25 cellular contexts compared by ENCODE assay signal in genomic region chr20:61352381-61353260, GRCh38.
DNase-seq lines count a peak whose midpoint lies in the region; ATAC-seq, FAIRE-seq and TF ChIP-seq lines count a peak whose summit lies in the region.
"Had no signal": no experiment of that assay in that cellular context is flagged by ENCODE, and none has a peak within 500 bp of the region (broad histone marks: within the 10 kb centered on the region; RNA-seq: fewer than 3 reads in every experiment).

No MANE protein-coding gene starts in this region.

- no peaks in the 10 kb centered on the region for H3K79me1 ChIP-seq in H9 (ENCODE audit: insufficient read depth, low read depth, low read length, poor library complexity, severe bottlenecking)

- H3K36me3 Mint-ChIP-seq in H9 (ENCODE audit: insufficient read depth in 1 of 3, low read depth in 3 of 3): peaks cover 3 to 4% (median 4%) of the 10 kb centered on the region in 3 experiments; a peak in 5 of 7 replicates
- peaks cover 3% of the 10 kb centered on the region for H3K36me3 Mint-ChIP-seq in astrocyte (ENCODE audit: low read depth, unreplicated experiment)
- H3K36me3 Mint-ChIP-seq: activated CD8-positive, alpha-beta memory T cell treated with anti-CD3 and anti-CD28 coated beads, Interleukin-2, amount 10 ng/mL, durations not matched to agents 7 days and 5 days; activated naive CD8-positive, alpha-beta T cell treated with anti-CD3 and anti-CD28 coated beads, Interleukin-2, amount 10 ng/mL, durations not matched to agents 7 days and 5 days; memory B cell; naive thymus-derived CD4-positive, alpha-beta T cell; stimulated activated memory B cell treated with anti-CD40 and anti-IgM and Interleukin-4, amounts not matched to agents 10 μg/mL and 1 μg/mL and 100 μg/mL, for 72 hours had no signal

- H3K36me3 ChIP-seq in astrocyte (ENCODE audit: insufficient read depth, low read length): no peaks in the 10 kb centered on the region
- no peaks in the 10 kb centered on the region for H3K36me3 ChIP-seq in iPS-20b (ENCODE audit: insufficient read depth, low read depth, low read length)
- no peaks in the 10 kb centered on the region for H3K36me3 ChIP-seq in WERI-Rb-1
- H3K36me3 ChIP-seq: breast epithelium, thoracic aorta had no signal

- H3K79me2 ChIP-seq in H9 (ENCODE audit: insufficient read depth, low read length) (no peaks in the 10 kb centered on the region), astrocyte (ENCODE audit: insufficient read depth, low read length) (no peaks in the 10 kb centered on the region)

- no peak overlapping the region for H4K8ac ChIP-seq in H9 (replicated peaks; ENCODE audit: insufficient read length, low read depth, low read length)

- H3K9me3 Mint-ChIP-seq in H9: peaks cover 2 to 3% of the 10 kb centered on the region in 2 experiments; a peak in 2 of 5 replicates
- peaks cover 3% of the 10 kb centered on the region for H3K9me3 Mint-ChIP-seq in astrocyte (ENCODE audit: unreplicated experiment)

- H3K4me2 ChIP-seq in H9 (ENCODE audit: insufficient read depth, insufficient read length, low read length): peak overlapping the region; percentile 42
- peak overlapping the region; percentile 17 for H3K4me2 ChIP-seq in astrocyte (ENCODE audit: low read length)

- H3K4me3 Mint-ChIP-seq in H9 (peak overlapping the region; percentile 37 to 69), astrocyte (ENCODE audit: unreplicated experiment) (no peak overlapping the region)
- H3K4me3 Mint-ChIP-seq: activated CD8-positive, alpha-beta memory T cell treated with anti-CD3 and anti-CD28 coated beads, Interleukin-2, amount 10 ng/mL, durations not matched to agents 7 days and 5 days; activated naive CD8-positive, alpha-beta T cell treated with anti-CD3 and anti-CD28 coated beads, Interleukin-2, amount 10 ng/mL, durations not matched to agents 7 days and 5 days; memory B cell; naive thymus-derived CD4-positive, alpha-beta T cell; stimulated activated memory B cell treated with anti-CD40 and anti-IgM and Interleukin-4, amounts not matched to agents 10 μg/mL and 1 μg/mL and 100 μg/mL, for 72 hours had no signal

- peak; percentile 39 for DNase-seq in H9
- DNase-seq in astrocyte (ENCODE audit: low read depth): no peak
- peak; percentile 57 for DNase-seq in posterior vena cava (ENCODE audit: low spot score)
- DNase-seq in 8988T: no peak
- DNase-seq in NCI-H2107 treated with DMSO at 0.1 percent for 48 hours (lab: John Stamatoyannopoulos, UW; ENCODE audit: unreplicated experiment): no peak
- DNase-seq in WERI-Rb-1: no peak
- DNase-seq: activated CD4-positive, alpha-beta T cell treated with anti-CD3 and anti-CD28 coated beads for 4 hours; activated CD8-positive, alpha-beta memory T cell treated with anti-CD3 and anti-CD28 coated beads, Interleukin-2, amount 10 ng/mL, durations not matched to agents 7 days and 5 days; activated naive CD8-positive, alpha-beta T cell treated with anti-CD3 and anti-CD28 coated beads, Interleukin-2, amount 10 ng/mL, durations not matched to agents 7 days and 5 days; cortex of kidney; kidney; naive thymus-derived CD4-positive, alpha-beta T cell; NCI-H1092 treated with DMSO at 0.1 percent for 48 hours; NCI-H2081 treated with DMSO at 0.1 percent for 48 hours; NCI-H510A had no signal

- intact Hi-C loops in posterior vena cava (cut with DNase I): no loop called here

- H4K91ac ChIP-seq in H9 (ENCODE audit: insufficient read length, low read depth, low read length): no peak overlapping the region

- H2BK12ac ChIP-seq in H9 (ENCODE audit: insufficient read length, low read depth, low read length): no peak overlapping the region

- H3K27me3 Mint-ChIP-seq in H9 (ENCODE audit: low read depth) (peaks cover 68% of the 10 kb centered on the region), astrocyte (ENCODE audit: low read depth, unreplicated experiment) (peaks cover 20% of the 10 kb centered on the region)
- H3K27me3 Mint-ChIP-seq: memory B cell; stimulated activated memory B cell treated with anti-CD40 and anti-IgM and Interleukin-4, amounts not matched to agents 10 μg/mL and 1 μg/mL and 100 μg/mL, for 72 hours had no signal

- no peak overlapping the region for H3K4ac ChIP-seq in H9 (ENCODE audit: low read depth, low read length)

- no peak overlapping the region for H3K56ac ChIP-seq in H9 (ENCODE audit: insufficient read length, low read depth, low read length)

- H3T11ph ChIP-seq in H9 (ENCODE audit: low read length): no peak overlapping the region

- H2AK5ac ChIP-seq in H9 (ENCODE audit: insufficient read length, low read length): no peak overlapping the region

- H3K14ac ChIP-seq in H9 (ENCODE audit: insufficient read depth, low read length): peak overlapping the region; percentile 41

- H3K23ac ChIP-seq in H9 (ENCODE audit: insufficient read length, low read depth, low read length): no peak overlapping the region

- H3K27me3 ChIP-seq in H9 (ENCODE audit: insufficient read depth, low read length): peaks cover 12% of the 10 kb centered on the region; the same call in 1 of the 2 replicates
- H3K27me3 ChIP-seq in astrocyte (ENCODE audit: insufficient read depth, low read length): no peaks in the 10 kb centered on the region
- peaks cover 89% of the 10 kb centered on the region for H3K27me3 ChIP-seq in iPS-20b (ENCODE audit: insufficient read depth, low read length)
- peaks cover 90% of the 10 kb centered on the region for H3K27me3 ChIP-seq in WERI-Rb-1 (ENCODE audit: insufficient read depth, low read depth, severe bottlenecking)

- H3K18ac ChIP-seq in H9 (ENCODE audit: insufficient read length, low read depth, low read length): peak overlapping the region; percentile 19

- H3K27ac Mint-ChIP-seq in H9: peak overlapping the region in 2 of 3 experiments; percentile 27 to 94; a peak in 4 of 7 replicates
- H3K27ac Mint-ChIP-seq in astrocyte (ENCODE audit: unreplicated experiment): no peak overlapping the region
- H3K27ac Mint-ChIP-seq: activated CD8-positive, alpha-beta memory T cell treated with anti-CD3 and anti-CD28 coated beads, Interleukin-2, amount 10 ng/mL, durations not matched to agents 7 days and 5 days; activated naive CD8-positive, alpha-beta T cell treated with anti-CD3 and anti-CD28 coated beads, Interleukin-2, amount 10 ng/mL, durations not matched to agents 7 days and 5 days; memory B cell; naive thymus-derived CD4-positive, alpha-beta T cell; stimulated activated memory B cell treated with anti-CD40 and anti-IgM and Interleukin-4, amounts not matched to agents 10 μg/mL and 1 μg/mL and 100 μg/mL, for 72 hours had no signal

- H3K4me3 ChIP-seq in astrocyte (ENCODE audit: insufficient read depth, low read depth, low read length) (no peak overlapping the region), iPS-20b (ENCODE audit: low read length) (peak overlapping the region; percentile 61), WERI-Rb-1 (ENCODE audit: low read depth, low read length) (no peak overlapping the region)
- H3K4me3 ChIP-seq: breast epithelium, thoracic aorta had no signal

- no peak overlapping the region for H3K27ac ChIP-seq in H9 (ENCODE audit: insufficient read length, low read depth, low read length)
- H3K27ac ChIP-seq in astrocyte (ENCODE audit: low read depth, low read length): no peak overlapping the region
- H3K27ac ChIP-seq in iPS-20b (ENCODE audit: low read length): no peak overlapping the region
- H3K27ac ChIP-seq in WERI-Rb-1: no peak overlapping the region
- H3K27ac ChIP-seq: breast epithelium, thoracic aorta had no signal

- no peak overlapping the region for H4K5ac ChIP-seq in H9 (ENCODE audit: insufficient read length, low read depth, low read length)

- H3K9me3 ChIP-seq in H9 (ENCODE audit: control insufficient read depth, low read depth, low read length) (no peaks in the 10 kb centered on the region), astrocyte (ENCODE audit: insufficient read depth, low read depth, low read length) (no peaks in the 10 kb centered on the region), iPS-20b (ENCODE audit: insufficient read depth, low read depth, low read length) (no peaks in the 10 kb centered on the region), WERI-Rb-1 (ENCODE audit: severe bottlenecking) (no peaks in the 10 kb centered on the region)
- H3K9me3 ChIP-seq: breast epithelium, thoracic aorta had no signal

- no peak overlapping the region for H2BK20ac ChIP-seq in H9 (ENCODE audit: low read depth, low read length, poor library complexity, severe bottlenecking)

- no CpG with 5 or more reads among the region's 31 CpGs for WGBS in H9 (ENCODE audit: extremely low coverage, insufficient read length, low lambda C conversion rate)

- H3K4me1 Mint-ChIP-seq in H9 (peaks cover 47 to 48% of the 10 kb centered on the region in 2 experiments), astrocyte (ENCODE audit: low read depth, unreplicated experiment) (peaks cover 10% of the 10 kb centered on the region)
- H3K4me1 Mint-ChIP-seq: activated CD8-positive, alpha-beta memory T cell treated with anti-CD3 and anti-CD28 coated beads, Interleukin-2, amount 10 ng/mL, durations not matched to agents 7 days and 5 days; activated naive CD8-positive, alpha-beta T cell treated with anti-CD3 and anti-CD28 coated beads, Interleukin-2, amount 10 ng/mL, durations not matched to agents 7 days and 5 days; memory B cell; naive thymus-derived CD4-positive, alpha-beta T cell; stimulated activated memory B cell treated with anti-CD40 and anti-IgM and Interleukin-4, amounts not matched to agents 10 μg/mL and 1 μg/mL and 100 μg/mL, for 72 hours had no signal

- no peak overlapping the region for H2BK120ac ChIP-seq in H9 (ENCODE audit: low read depth, low read length, poor library complexity, severe bottlenecking)

- no peak for FAIRE-seq in astrocyte (lab: Jason Lieb, UNC)
- FAIRE-seq: endometrium, HepG2, kidney had no signal

- H3K4me1 ChIP-seq in H9 (ENCODE audit: insufficient read depth, low read length): peaks cover 4% of the 10 kb centered on the region; the same call in 1 of the 2 replicates
- H3K4me1 ChIP-seq in astrocyte (ENCODE audit: insufficient read depth, low read length): peaks cover 14% of the 10 kb centered on the region
- H3K4me1 ChIP-seq in iPS-20b (ENCODE audit: insufficient read depth, low read length): peaks cover 9% of the 10 kb centered on the region; the same call in 1 of the 2 replicates
- H3K4me1 ChIP-seq: breast epithelium had no signal

- H2AFZ ChIP-seq in H9 (ENCODE audit: low read length) (no peak overlapping the region), astrocyte (ENCODE audit: low read depth, low read length) (no peak overlapping the region)

- ATAC-seq in SK-N-SH treated with all-trans-retinoic acid at 6 μM for 48 hours: no peak
- ATAC-seq: activated CD8-positive, alpha-beta memory T cell treated with anti-CD3 and anti-CD28 coated beads, Interleukin-2, amount 10 ng/mL, durations not matched to agents 7 days and 5 days; HCT116; HepG2; naive thymus-derived CD4-positive, alpha-beta T cell; Right ventricle myocardium inferior; stimulated activated memory B cell treated with anti-CD40 and anti-IgM and Interleukin-4, amounts not matched to agents 10 μg/mL and 1 μg/mL and 100 μg/mL, for 72 hours had no signal

- H3K23me2 ChIP-seq in H9 (ENCODE audit: insufficient read length, low read depth, low read length, poor library complexity, severe bottlenecking): peaks cover 3% of the 10 kb centered on the region

- no peak overlapping the region for H2BK15ac ChIP-seq in H9 (ENCODE audit: low read depth, low read length)

- H4K20me1 ChIP-seq in H9 (ENCODE audit: control insufficient read depth, insufficient read depth, insufficient read length) (no peaks in the 10 kb centered on the region), astrocyte (ENCODE audit: insufficient read depth, low read length) (peaks cover 4% of the 10 kb centered on the region)

- H3K9ac ChIP-seq in H9 (ENCODE audit: extremely low read depth, insufficient read length, low read length) (no peak overlapping the region), astrocyte (ENCODE audit: low read length) (no peak overlapping the region), iPS-20b (ENCODE audit: low read depth, low read length) (peak overlapping the region; percentile 47; the same call in 1 of the 2 replicates)

- H2BK5ac ChIP-seq in H9 (ENCODE audit: insufficient read length, low read length): no peak overlapping the region

- TF ChIP-seq CTCF in H9 (conservative IDR thresholded peaks at IDR 0.05): no peak
- no peak for TF ChIP-seq CTCF in astrocyte (IDR thresholded peaks at IDR 0.05; ENCODE audit: insufficient read depth, low read depth, low read length)
- no peak for TF ChIP-seq CTCF in WERI-Rb-1 (IDR thresholded peaks at IDR 0.05; ENCODE audit: low read depth, low read length)

Comparison
In these comparisons a context has a peak if more than half of its experiments do, and no peak if none do; other contexts are left out.
1. DNase-seq: peak in H9 (single experiment) and posterior vena cava (single experiment); none in astrocyte (single experiment), 8988T (single experiment), NCI-H2107 treated with DMSO at 0.1 percent for 48 hours (single experiment) and WERI-Rb-1 (single experiment).